ENCODE assay signal across 1 cellular context in the genomic region with DNA sequence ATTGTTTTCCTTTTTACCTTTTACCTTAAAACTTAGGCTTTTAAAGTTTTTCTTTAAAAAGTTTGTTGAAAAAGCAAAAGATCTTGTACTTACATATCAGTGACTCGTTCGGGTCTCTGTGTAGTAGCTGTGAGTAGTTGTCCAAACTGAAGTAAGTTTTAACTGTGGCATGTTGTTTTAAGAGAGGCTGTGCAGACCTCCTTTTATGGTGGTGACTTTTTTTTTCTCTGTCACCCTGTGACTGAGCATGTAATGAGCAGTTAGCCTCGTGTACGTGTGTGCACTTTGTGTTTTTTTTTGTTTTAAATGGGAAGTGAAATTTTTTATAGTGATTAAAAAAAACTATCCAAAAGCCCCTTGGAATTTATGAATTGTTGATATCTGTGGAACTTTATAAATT.
TF ChIP-seq lines count a peak whose summit lies in the region.

A gene with protein sequence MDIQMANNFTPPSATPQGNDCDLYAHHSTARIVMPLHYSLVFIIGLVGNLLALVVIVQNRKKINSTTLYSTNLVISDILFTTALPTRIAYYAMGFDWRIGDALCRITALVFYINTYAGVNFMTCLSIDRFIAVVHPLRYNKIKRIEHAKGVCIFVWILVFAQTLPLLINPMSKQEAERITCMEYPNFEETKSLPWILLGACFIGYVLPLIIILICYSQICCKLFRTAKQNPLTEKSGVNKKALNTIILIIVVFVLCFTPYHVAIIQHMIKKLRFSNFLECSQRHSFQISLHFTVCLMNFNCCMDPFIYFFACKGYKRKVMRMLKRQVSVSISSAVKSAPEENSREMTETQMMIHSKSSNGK (minus strand): TSS at position 153 of the 400 bp plus-strand sequence. CDS start 11,254 bp downstream, outside the sequence.

TF ChIP-seq in WTC11, 78 proteins besides CTCF, POLR2A, EP300 and RAD21 (continued from another document):
- TF ChIP-seq E2F4 (CRISPR knock-in tag; IDR thresholded peaks at IDR 0.05; ENCODE audit: borderline replicate concordance, low read depth), result no peak
